Comparison of ENCODE assay signal across 9 cellular contexts in the genomic region with DNA sequence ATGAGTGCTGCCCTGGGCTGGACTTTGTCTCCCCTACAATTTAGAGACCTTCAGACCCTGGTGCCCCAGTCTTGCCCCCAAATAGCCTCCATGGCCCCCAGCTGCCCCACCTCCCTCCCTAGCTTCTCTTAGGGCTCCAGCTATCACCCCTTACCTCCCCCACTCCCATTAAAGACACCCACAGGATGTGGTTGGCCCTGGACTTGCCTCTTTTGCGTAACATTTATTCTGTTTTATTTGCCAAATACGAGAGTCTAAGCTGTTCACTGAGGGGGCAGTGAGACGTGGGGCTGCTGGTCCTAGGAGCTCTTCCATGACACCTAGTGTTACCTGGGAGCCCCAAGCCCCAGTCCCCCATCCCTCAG. TPM values are rescaled to one million over a fixed set of nuclear protein-coding genes. Genes with fewer than 3 reads are reported as not detected.
A peak's percentile ranks its signal among the peaks of the same experiment; 100 is the strongest.
DNase-seq lines count a peak whose midpoint lies in the region; ATAC-seq and TF ChIP-seq lines count a peak whose summit lies in the region.
"Had no signal": no experiment of that assay in that cellular context is flagged by ENCODE, and none has a peak within 500 bp of the region (broad histone marks: within the 10 kb centered on the region; RNA-seq: fewer than 3 reads in every experiment).

No MANE protein-coding gene starts in this region.

- CTCF ChIA-PET in activated CD4-positive, alpha-beta T cell treated with anti-CD3 and anti-CD28 coated beads, Interleukin-2, amount 10 ng/mL, durations not matched to agents 7 days and 5 days (lab: Charles Lee): interaction anchor here (0.6 to 5.6 kb wide), 13 partner anchors 8 to 504 kb away, joined by 3 to 69 read pairs (median 4); a partner anchor contains a TSS

- TF ChIP-seq EP300 in gastroesophageal sphincter (IDR thresholded peaks at IDR 0.05): no peak

- ATAC-seq in gastroesophageal sphincter (no peak), HG03439 (IDR thresholded peaks at IDR 0.05; ENCODE audit: unreplicated experiment) (no peak), HG03432 (IDR thresholded peaks at IDR 0.05; ENCODE audit: unreplicated experiment) (no peak)

- peak overlapping the region; percentile 98 for H3K27ac Mint-ChIP-seq in activated CD4-positive, alpha-beta T cell treated with anti-CD3 and anti-CD28 coated beads, Interleukin-2, amount 10 ng/mL, durations not matched to agents 7 days and 5 days

- WGBS in gastroesophageal sphincter (ENCODE audit: low coverage in 1 of 2), 2 donors: 19% methylated on average over 3 of the region's 3 CpGs; no CpG with 5 or more reads in 1 of the 2 donors

- no peaks in the 10 kb centered on the region for H3K9me3 ChIP-seq in gastroesophageal sphincter

- peaks cover 41% of the 10 kb centered on the region for H3K4me1 Mint-ChIP-seq in activated CD4-positive, alpha-beta T cell treated with anti-CD3 and anti-CD28 coated beads, Interleukin-2, amount 10 ng/mL, durations not matched to agents 7 days and 5 days

- H3K36me3 ChIP-seq in gastroesophageal sphincter: peaks cover 0 to 61% of the 10 kb centered on the region in 2 donors

- H3K27me3 Mint-ChIP-seq in activated CD4-positive, alpha-beta T cell treated with anti-CD3 and anti-CD28 coated beads, Interleukin-2, amount 10 ng/mL, durations not matched to agents 7 days and 5 days: no peaks in the 10 kb centered on the region

- TF ChIP-seq POLR2A in gastroesophageal sphincter (IDR thresholded peaks at IDR 0.05): no peak

- H3K27me3 ChIP-seq in gastroesophageal sphincter: no peaks in the 10 kb centered on the region

- TF ChIP-seq CTCF in gastroesophageal sphincter (IDR thresholded peaks at IDR 0.05): no peak

- DNase-seq in activated naive CD4-positive, alpha-beta T cell treated with Interleukin-2 at 50 U/mL for 16 hours: peak; percentile 42
- DNase-seq in activated naive CD4-positive, alpha-beta T cell (lab: John Stamatoyannopoulos, UW): no peak
- DNase-seq in activated CD4-positive, alpha-beta T cell treated with anti-CD3 and anti-CD28 coated beads, Interleukin-2, amount 10 ng/mL, durations not matched to agents 7 days and 5 days: peak; percentile 45
- peak in 4 of 6 experiments; percentile 31 to 67 (median 52) for DNase-seq in stimulated activated naive CD4-positive, alpha-beta T cell (lab: John Stamatoyannopoulos, UW)
- DNase-seq in dermis blood vessel endothelial cell: no peak

- H3K4me3 ChIP-seq in gastroesophageal sphincter: peak overlapping the region in 1 of 2 donors; percentile 80
- H3K4me3 ChIP-seq: cardiac muscle cell had no signal

- H3K27ac ChIP-seq in gastroesophageal sphincter: peak overlapping the region; percentile 19 to 96 (median 94)
- H3K27ac ChIP-seq: cardiac muscle cell had no signal

- H3K4me1 ChIP-seq in gastroesophageal sphincter: peaks cover 0 to 70% (median 49%) of the 10 kb centered on the region in 3 donors

- peaks cover 72% of the 10 kb centered on the region for H3K36me3 Mint-ChIP-seq in activated CD4-positive, alpha-beta T cell treated with anti-CD3 and anti-CD28 coated beads, Interleukin-2, amount 10 ng/mL, durations not matched to agents 7 days and 5 days (ENCODE audit: low read depth)

- peak overlapping the region; percentile 94 for H3K4me3 Mint-ChIP-seq in activated CD4-positive, alpha-beta T cell treated with anti-CD3 and anti-CD28 coated beads, Interleukin-2, amount 10 ng/mL, durations not matched to agents 7 days and 5 days

- H3K9me3 Mint-ChIP-seq in activated CD4-positive, alpha-beta T cell treated with anti-CD3 and anti-CD28 coated beads, Interleukin-2, amount 10 ng/mL, durations not matched to agents 7 days and 5 days: no peaks in the 10 kb centered on the region

- POLR2A ChIA-PET in activated CD4-positive, alpha-beta T cell treated with anti-CD3 and anti-CD28 coated beads, Interleukin-2, amount 10 ng/mL, durations not matched to agents 7 days and 5 days (lab: Charles Lee): interaction anchor here (0.6 kb wide), 1 partner anchor 34 kb away, joined by 3 read pairs; no protein-coding TSS in a partner anchor

RNA-seq across cellular contexts. Expression of a gene that starts 4.5 kb away (rescaled TPM):
- 10 to 100 TPM; 16.8 to 21.9 TPM for total RNA-seq in activated CD4-positive, alpha-beta T cell treated with anti-CD3 and anti-CD28 coated beads, Interleukin-2, amount 10 ng/mL, durations not matched to agents 7 days and 5 days
- total RNA-seq in gastroesophageal sphincter: 10 to 100 TPM in 2 of 4 donors, 1 to 10 TPM in 2; 7.3 to 14.4 (median 10.6) TPM
- 3.3 and 5.4 TPM in 2 replicates for total RNA-seq in dermis blood vessel endothelial cell

RNA-seq across cellular contexts. Expression of a gene that starts 35.7 kb away (rescaled TPM):
- total RNA-seq in activated CD4-positive, alpha-beta T cell treated with anti-CD3 and anti-CD28 coated beads, Interleukin-2, amount 10 ng/mL, durations not matched to agents 7 days and 5 days: 10 to 100 TPM; 68.8 to 75.6 TPM
- 100 to 1,000 TPM in 2 of 4 donors, 10 to 100 TPM in 2; 89.7 to 129 (median 100) TPM for total RNA-seq in gastroesophageal sphincter
- total RNA-seq in dermis blood vessel endothelial cell: 49.7 and 82.9 TPM in 2 replicates

Comparison
In these comparisons a context has a peak if more than half of its experiments do, and no peak if none do; other contexts are left out.
1. DNase-seq: peak in activated naive CD4-positive, alpha-beta T cell treated with Interleukin-2 at 50 U/mL for 16 hours (single experiment), activated CD4-positive, alpha-beta T cell treated with anti-CD3 and anti-CD28 coated beads, Interleukin-2, amount 10 ng/mL, durations not matched to agents 7 days and 5 days (single experiment) and stimulated activated naive CD4-positive, alpha-beta T cell (4 of 6); none in activated naive CD4-positive, alpha-beta T cell (0 of 4) and dermis blood vessel endothelial cell (single experiment).